ENCODE assay signal across 8 cellular contexts in genomic region chr22:46250035-46250782, GRCh38. TPM values are rescaled to one million over a fixed set of nuclear protein-coding genes. Genes with fewer than 3 reads are reported as not detected.
DNase-seq lines count a peak whose midpoint lies in the region; ATAC-seq, FAIRE-seq and TF ChIP-seq lines count a peak whose summit lies in the region.

CDPF1 (minus strand) TSS chr22:46250293; CDS start chr22:46248284, 2,009 bp downstream.

- in situ Hi-C loops in HepG2 (cut with HindIII; ENCODE audit: extremely low pct_ligation_motif_present, low pct_unique_long_range_greater_than_20kb): no loop called here

- H4K20me1 ChIP-seq in HepG2 (ENCODE audit: insufficient read depth, low read length): no peaks in the 10 kb centered on the region

- WGBS in HepG2 (ENCODE audit: low lambda C conversion rate): 0% methylated on average over 5 of the region's 89 CpGs

- peak within 1 kb of the TSS; percentile 88 for H3K9ac ChIP-seq in HepG2 (ENCODE audit: insufficient read depth, low read depth, low read length)

- TSS peak; percentile 56 for BruUV-seq in HepG2 (replicated peaks; lab: Mats Ljungman, UMichigan)

- CTCF ChIA-PET in HepG2 (lab: Yijun Ruan, JAX; ENCODE audit: low intra/inter-chr PET ratio, low total read pairs): no interaction called here

- H3K9me3 ChIP-seq in BE2C: no peaks in the 10 kb centered on the region
- no peaks in the 10 kb centered on the region for H3K9me3 ChIP-seq in HepG2 (ENCODE audit: low read length)

- H3K4me1 ChIP-seq in BE2C: peaks cover 13% of the 10 kb centered on the region
- H3K4me1 ChIP-seq in HepG2 (ENCODE audit: insufficient read depth, low read length): peaks cover 46% of the 10 kb centered on the region

- no peak for FAIRE-seq in HepG2 (lab: Jason Lieb, UNC)

- H3K36me3 ChIP-seq in BE2C (no peaks in the 10 kb centered on the region), HepG2 (replicated peaks in 1 of 2; ENCODE audit: control insufficient read depth in 1 of 2, insufficient read depth in 2 of 2, low read length in 2 of 2) (0 out of 5 replicates have a peak, but pooled peaks cover 0 to 2% of the 10 kb centered on the region in 2 experiments)

- no peak within 1 kb of the TSS for H2AFZ ChIP-seq in HepG2 (ENCODE audit: low read length)

- peak; percentile 80 to 97 for TF ChIP-seq POLR2A in HepG2 (IDR thresholded peaks at IDR 0.05; ENCODE audit: insufficient read depth in 1 of 2, low read depth in 2 of 2, low read length in 2 of 2)

- peak within 1 kb of the TSS; percentile 85 for H3K27ac ChIP-seq in HepG2 (ENCODE audit: extremely low read length, insufficient read depth, low read length)

- H3K27me3 ChIP-seq in BE2C (no peaks in the 10 kb centered on the region), HepG2 (ENCODE audit: control insufficient read depth in 1 of 2, insufficient read depth in 2 of 2, low read length in 2 of 2) (no peaks in the 10 kb centered on the region)

- DNase-seq in BE2C (peak; percentile 95), NCI-H510A treated with DMSO at 0.1 percent for 48 hours (lab: John Stamatoyannopoulos, UW) (peak; percentile 53), dermis blood vessel endothelial cell (peak; percentile 87), HepG2 (ENCODE audit: low spot score) (peak; percentile 73)
- DNase-seq in activated CD4-positive, alpha-beta T cell treated with anti-CD3 and anti-CD28 coated beads, Interleukin-2, amount 50 U/mL, for 1 hour: peak; percentile 89
- DNase-seq in stimulated activated CD4-positive, alpha-beta T cell treated with anti-CD3 and anti-CD28 coated beads, Interleukin-4, amount 100 ng/mL, for 1 hour: peak; percentile 94

- peak within 1 kb of the TSS; percentile 83 for H3K4me2 ChIP-seq in HepG2 (ENCODE audit: low read depth, low read length)

- TF ChIP-seq CTCF in BE2C (IDR thresholded peaks at IDR 0.05; ENCODE audit: low read depth, low read length): no peak
- TF ChIP-seq CTCF in HepG2 (CRISPR knock-in tag; IDR thresholded peaks at IDR 0.05): peak; percentile 47

- intact Hi-C loops in HepG2 (cut with micrococcal nuclease; ENCODE audit: unreplicated experiment): loop anchor here (2.0 kb wide), 1 partner anchor 17 kb away; no protein-coding TSS in a partner anchor

- H3K4me3 ChIP-seq in BE2C (ENCODE audit: low read depth, low read length) (peak within 1 kb of the TSS; percentile 74), HepG2 (replicated peaks in 1 of 3; ENCODE audit: insufficient read depth in 1 of 3, low read depth in 2 of 3, low read length in 3 of 3) (peak within 1 kb of the TSS; percentile 70 to 95 (median 89))

- ATAC-seq in GM19025 (IDR thresholded peaks at IDR 0.05; ENCODE audit: low read depth, unreplicated experiment): peak; percentile 87
- peak; percentile 86 for ATAC-seq in HG03280 (IDR thresholded peaks at IDR 0.05; ENCODE audit: unreplicated experiment)
- peak; percentile 93 for ATAC-seq in HepG2

- POLR2A ChIA-PET in HepG2 (lab: Yijun Ruan, JAX): interaction anchor here (0.9 to 7.2 kb wide), 12 partner anchors 9 to 254 kb away, joined by 3 to 83 read pairs (median 4); partner anchors contain the start of genes GTSE1, TRMU and TTC38

- TF ChIP-seq RAD21 in HepG2 (CRISPR knock-in tag; IDR thresholded peaks at IDR 0.05): peak; percentile 21

- no peak for TF ChIP-seq EP300 in HepG2 (IDR thresholded peaks at IDR 0.05; ENCODE audit: low read depth in 2 of 2, low read length in 2 of 2)
- no peak for TF ChIP-seq EP300 in HepG2 (CRISPR knock-in tag; IDR thresholded peaks at IDR 0.05; ENCODE audit: borderline replicate concordance)

- peaks cover 4% of the 10 kb centered on the region for H3K79me2 ChIP-seq in HepG2 (ENCODE audit: insufficient read depth, low read length)

TF ChIP-seq in HepG2, 621 proteins besides CTCF, POLR2A, EP300 and RAD21 (continues in another document):
- TF ChIP-seq ZNF737 (CRISPR knock-in tag; IDR thresholded peaks at IDR 0.05; ENCODE audit: borderline replicate concordance) (no peak), REPIN1 (CRISPR knock-in tag; IDR thresholded peaks at IDR 0.05; ENCODE audit: borderline replicate concordance, low read depth) (peak; percentile 27; the same call in 1 of the 2 replicates), TP53 (CRISPR knock-in tag; conservative IDR thresholded peaks at IDR 0.05) (no peak; the same call in 1 of the 2 replicates), RFX1 (IDR thresholded peaks at IDR 0.05) (no peak), ZBTB37 (CRISPR knock-in tag; IDR thresholded peaks at IDR 0.05) (no peak), IRX3 (CRISPR knock-in tag; IDR thresholded peaks at IDR 0.05; ENCODE audit: borderline replicate concordance, low read depth) (peak; percentile 21; the same call in 1 of the 2 replicates), ZNF10 (CRISPR knock-in tag; IDR thresholded peaks at IDR 0.05; ENCODE audit: borderline replicate concordance, low read depth) (no peak), GZF1 (CRISPR knock-in tag; IDR thresholded peaks at IDR 0.05) (peak; percentile 78), TCF7 (IDR thresholded peaks at IDR 0.05; ENCODE audit: low read depth) (no peak), SNAI1 (CRISPR knock-in tag; IDR thresholded peaks at IDR 0.05; ENCODE audit: borderline replicate concordance) (peak; percentile 96; the same call in 1 of the 2 replicates)

RNA-seq across cellular contexts. Expression of gene CDPF1, which starts in this region (rescaled TPM):
- 11.9 TPM for polyA plus RNA-seq in BE2C (2012; ENCODE audit: insufficient read depth, insufficient read length, low read depth)
- total RNA-seq in dermis blood vessel endothelial cell: 10.6 and 12.4 TPM in 2 replicates
- 5.2 and 6.0 TPM in 2 replicates for total RNA-seq in HepG2 (2016; rRNA removed; fragmentation: Illumina TruSeq; extraction: Trizol)
- 3.1 and 4.1 TPM in 2 replicates for total RNA-seq in HepG2 (2016; cell fraction: cytosol; rRNA removed; fragmentation: Illumina TruSeq; extraction: Trizol; ENCODE audit: low read depth)
- total RNA-seq in HepG2 (2016; cell fraction: insoluble cytoplasmic fraction; rRNA removed; fragmentation: Illumina TruSeq; extraction: Trizol): 4.7 and 6.0 TPM in 2 replicates
- 5.4 and 6.4 TPM in 2 replicates for total RNA-seq in HepG2 (2016; cell fraction: membrane; rRNA removed; fragmentation: Illumina TruSeq; extraction: Trizol)
- 2.8 and 3.8 TPM in 2 replicates for total RNA-seq in HepG2 (2016; cell fraction: nucleus; rRNA removed; fragmentation: Illumina TruSeq; extraction: Trizol)
- polyA plus RNA-seq in HepG2 (2011; rRNA removed): 7.4 and 8.1 TPM in 2 replicates
- 7.0 and 8.0 TPM in 2 replicates for polyA plus RNA-seq in HepG2 (2011; cell fraction: cytosol; rRNA removed)
- polyA plus RNA-seq in HepG2 (2011; cell fraction: nucleus; rRNA removed): 15.6 and 19.1 TPM in 2 replicates
- polyA plus RNA-seq in HepG2 (2012): 3.3 and 4.7 TPM in 2 replicates
- 2.9 and 3.7 TPM in 2 replicates for polyA plus RNA-seq in HepG2 (2016; cell fraction: cytosol; fragmentation: Illumina TruSeq; extraction: Trizol; ENCODE audit: low read depth)
- polyA plus RNA-seq in HepG2 (2016; cell fraction: insoluble cytoplasmic fraction; fragmentation: Illumina TruSeq; extraction: Trizol; ENCODE audit: low read depth): 4.6 and 5.8 TPM in 2 replicates
- 5.2 and 5.7 TPM in 2 replicates for polyA plus RNA-seq in HepG2 (2016; cell fraction: membrane; fragmentation: Illumina TruSeq; extraction: Trizol; ENCODE audit: low read depth)
- polyA plus RNA-seq in HepG2 (2016; cell fraction: nucleus; fragmentation: Illumina TruSeq; extraction: Trizol; ENCODE audit: insufficient read depth, low read depth): 4.2 and 5.9 TPM in 2 replicates
- 3.5 and 3.6 TPM in 2 replicates for polyA minus RNA-seq in HepG2 (2011; rRNA and poly(A)+ RNA removed; ENCODE audit: low replicate concordance)
- polyA minus RNA-seq in HepG2 (2011; cell fraction: cytosol; rRNA and poly(A)+ RNA removed): 1.3 and 2.3 TPM in 2 replicates
- polyA minus RNA-seq in HepG2 (2011; cell fraction: nucleus; rRNA and poly(A)+ RNA removed): 1.9 and 2.2 TPM in 2 replicates

Comparison
In these comparisons a context has a peak if more than half of its experiments do, and no peak if none do; other contexts are left out.
1. Peak in every context shown above with its lines: DNase-seq, ATAC-seq, H3K4me3 ChIP-seq and H3K27ac ChIP-seq.